In genomic region chr5:77637170-77638074, GRCh38 we compare ENCODE assay signal across 1 cellular context.
A peak's percentile ranks its signal among the peaks of the same experiment; 100 is the strongest.
TF ChIP-seq lines count a peak whose summit lies in the region.

No MANE protein-coding gene starts in this region.

TF ChIP-seq in GM23338, 12 proteins besides CTCF, POLR2A, EP300 and RAD21 (continued from another document):
- TF ChIP-seq ZNF462 (CRISPR knock-in tag; IDR thresholded peaks at IDR 0.05): no peak
- no peak for TF ChIP-seq STAT1 (IDR thresholded peaks at IDR 0.05; ENCODE audit: unreplicated experiment)
- TF ChIP-seq REST (IDR thresholded peaks at IDR 0.05; ENCODE audit: unreplicated experiment): no peak
- peak; percentile 92 for TF ChIP-seq EZH2phosphoT487 (IDR thresholded peaks at IDR 0.05; ENCODE audit: unreplicated experiment)
- TF ChIP-seq ZNF114 (CRISPR knock-in tag; IDR thresholded peaks at IDR 0.05): no peak
- TF ChIP-seq EZH2 (IDR thresholded peaks at IDR 0.05; ENCODE audit: low read depth, unreplicated experiment): peak; percentile 99
- TF ChIP-seq POLR2AphosphoS5 (IDR thresholded peaks at IDR 0.05; ENCODE audit: low read depth): no peak
